Comparison of ENCODE assay signal across 1 cellular context in the genomic region with DNA sequence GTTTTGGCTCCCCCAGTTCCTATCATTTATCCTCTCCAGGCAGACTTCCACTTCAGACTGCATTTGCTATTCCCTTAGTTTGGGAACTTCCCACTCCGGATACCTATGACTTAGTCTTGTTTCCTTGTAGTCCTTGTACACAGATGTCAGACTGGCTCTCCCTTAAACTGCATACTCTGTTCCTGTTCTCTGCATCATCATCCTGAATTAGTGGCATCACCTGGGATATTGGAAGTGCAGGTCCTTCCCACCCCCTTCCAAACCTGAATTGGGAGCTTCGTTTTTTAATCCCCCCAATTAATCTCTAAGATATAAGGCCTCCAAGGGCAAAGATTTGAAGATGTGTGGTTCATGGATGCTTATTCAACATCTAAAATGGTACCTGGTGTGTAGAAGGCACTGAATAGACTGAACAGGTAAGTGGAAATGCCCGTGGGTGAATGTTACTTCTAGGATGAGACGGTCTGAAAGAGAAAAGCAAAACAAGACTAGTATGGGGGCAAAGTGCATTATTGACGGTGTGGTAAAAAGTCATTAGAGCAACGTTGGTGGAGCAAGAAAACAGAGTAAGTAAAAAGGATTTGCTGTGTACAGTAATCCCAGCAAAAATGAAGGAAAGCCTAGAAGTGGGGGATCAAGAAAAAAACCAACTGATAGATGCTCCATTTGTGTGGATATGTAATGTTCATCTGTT.
TF ChIP-seq lines count a peak whose summit lies in the region.

No MANE protein-coding gene starts in this region.

TF ChIP-seq in WTC11, 78 proteins besides CTCF, POLR2A, EP300 and RAD21 (continued from another document):
- TF ChIP-seq, protein P1, sequence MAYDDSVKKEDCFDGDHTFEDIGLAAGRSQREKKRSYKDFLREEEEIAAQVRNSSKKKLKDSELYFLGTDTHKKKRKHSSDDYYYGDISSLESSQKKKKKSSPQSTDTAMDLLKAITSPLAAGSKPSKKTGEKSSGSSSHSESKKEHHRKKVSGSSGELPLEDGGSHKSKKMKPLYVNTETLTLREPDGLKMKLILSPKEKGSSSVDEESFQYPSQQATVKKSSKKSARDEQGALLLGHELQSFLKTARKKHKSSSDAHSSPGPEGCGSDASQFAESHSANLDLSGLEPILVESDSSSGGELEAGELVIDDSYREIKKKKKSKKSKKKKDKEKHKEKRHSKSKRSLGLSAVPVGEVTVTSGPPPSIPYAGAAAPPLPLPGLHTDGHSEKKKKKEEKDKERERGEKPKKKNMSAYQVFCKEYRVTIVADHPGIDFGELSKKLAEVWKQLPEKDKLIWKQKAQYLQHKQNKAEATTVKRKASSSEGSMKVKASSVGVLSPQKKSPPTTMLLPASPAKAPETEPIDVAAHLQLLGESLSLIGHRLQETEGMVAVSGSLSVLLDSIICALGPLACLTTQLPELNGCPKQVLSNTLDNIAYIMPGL (CRISPR knock-in tag; IDR thresholded peaks at IDR 0.05): no peak
- TF ChIP-seq SP1 (CRISPR knock-in tag; conservative IDR thresholded peaks at IDR 0.05): 0 out of 2 replicates have a peak, but pooled peaks have one; percentile 16
- TF ChIP-seq ZNF416 (CRISPR knock-in tag; IDR thresholded peaks at IDR 0.05): 0 out of 2 replicates have a peak, but pooled peaks have one; percentile 2
- TF ChIP-seq, protein P2, sequence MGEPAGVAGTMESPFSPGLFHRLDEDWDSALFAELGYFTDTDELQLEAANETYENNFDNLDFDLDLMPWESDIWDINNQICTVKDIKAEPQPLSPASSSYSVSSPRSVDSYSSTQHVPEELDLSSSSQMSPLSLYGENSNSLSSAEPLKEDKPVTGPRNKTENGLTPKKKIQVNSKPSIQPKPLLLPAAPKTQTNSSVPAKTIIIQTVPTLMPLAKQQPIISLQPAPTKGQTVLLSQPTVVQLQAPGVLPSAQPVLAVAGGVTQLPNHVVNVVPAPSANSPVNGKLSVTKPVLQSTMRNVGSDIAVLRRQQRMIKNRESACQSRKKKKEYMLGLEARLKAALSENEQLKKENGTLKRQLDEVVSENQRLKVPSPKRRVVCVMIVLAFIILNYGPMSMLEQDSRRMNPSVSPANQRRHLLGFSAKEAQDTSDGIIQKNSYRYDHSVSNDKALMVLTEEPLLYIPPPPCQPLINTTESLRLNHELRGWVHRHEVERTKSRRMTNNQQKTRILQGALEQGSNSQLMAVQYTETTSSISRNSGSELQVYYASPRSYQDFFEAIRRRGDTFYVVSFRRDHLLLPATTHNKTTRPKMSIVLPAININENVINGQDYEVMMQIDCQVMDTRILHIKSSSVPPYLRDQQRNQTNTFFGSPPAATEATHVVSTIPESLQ (CRISPR knock-in tag; IDR thresholded peaks at IDR 0.05): no peak
